11 cellular contexts compared by ENCODE assay signal in genomic region chr6:3753228-3753795, GRCh38. TPM values are rescaled to one million over a fixed set of nuclear protein-coding genes. Genes with fewer than 3 reads are reported as not detected.
A peak's percentile ranks its signal among the peaks of the same experiment; 100 is the strongest.
DNase-seq lines count a peak whose midpoint lies in the region; ATAC-seq and TF ChIP-seq lines count a peak whose summit lies in the region.
"Had no signal": no experiment of that assay in that cellular context is flagged by ENCODE, and none has a peak within 500 bp of the region (broad histone marks: within the 10 kb centered on the region; RNA-seq: fewer than 3 reads in every experiment).

No MANE protein-coding gene starts in this region.

- no peak overlapping the region for H3K27ac Mint-ChIP-seq in activated T-helper 1 cell treated with anti-CD3 and anti-CD28 coated beads, Interleukin-12 subunit alpha, Interleukin-12 subunit beta, Interleukin-2, Interleukin-4 antibody, amounts not matched to agents 30 ng/mL and 10 ng/mL and 1 ng/mL, durations not matched to agents 14 hours and 24 hours and 36 hours

- POLR2A ChIA-PET in SK-N-SH (lab: Yijun Ruan, JAX): no interaction called here

- H3K9ac ChIP-seq in SK-N-SH (no peak overlapping the region), liver (ENCODE audit: low read depth in 1 of 2, low read length in 2 of 2) (peak overlapping the region in 1 of 2 donors; percentile 51)

- H3K36me3 Mint-ChIP-seq in activated T-helper 1 cell treated with anti-CD3 and anti-CD28 coated beads, Interleukin-12 subunit alpha, Interleukin-12 subunit beta, Interleukin-2, Interleukin-4 antibody, amounts not matched to agents 30 ng/mL and 10 ng/mL and 1 ng/mL, durations not matched to agents 14 hours and 24 hours and 36 hours (ENCODE audit: low read depth): no peaks in the 10 kb centered on the region

- peak overlapping the region; percentile 81 for H3K4me3 Mint-ChIP-seq in activated T-helper 1 cell treated with anti-CD3 and anti-CD28 coated beads, Interleukin-12 subunit alpha, Interleukin-12 subunit beta, Interleukin-2, Interleukin-4 antibody, amounts not matched to agents 30 ng/mL and 10 ng/mL and 1 ng/mL, durations not matched to agents 14 hours and 24 hours and 36 hours

- H4K20me1 ChIP-seq in SK-N-SH (ENCODE audit: insufficient read depth): peaks cover 18% of the 10 kb centered on the region

- H3K9me3 Mint-ChIP-seq in activated T-helper 1 cell treated with anti-CD3 and anti-CD28 coated beads, Interleukin-12 subunit alpha, Interleukin-12 subunit beta, Interleukin-2, Interleukin-4 antibody, amounts not matched to agents 30 ng/mL and 10 ng/mL and 1 ng/mL, durations not matched to agents 14 hours and 24 hours and 36 hours: no peaks in the 10 kb centered on the region

- ATAC-seq in SK-N-SH treated with all-trans-retinoic acid at 6 μM for 48 hours: no peak
- ATAC-seq: body of pancreas had no signal

- peaks cover 42% of the 10 kb centered on the region for H3K79me2 ChIP-seq in SK-N-SH (ENCODE audit: insufficient read depth)

- H3K9me3 ChIP-seq in SK-N-SH: no peaks in the 10 kb centered on the region
- H3K9me3 ChIP-seq in liver (ENCODE audit: control insufficient read depth in 4 of 4, low read length in 3 of 4): no peaks in the 10 kb centered on the region
- H3K9me3 ChIP-seq in stomach: no peaks in the 10 kb centered on the region
- H3K9me3 ChIP-seq: body of pancreas had no signal

- no peak for TF ChIP-seq RAD21 in SK-N-SH (IDR thresholded peaks at IDR 0.05; ENCODE audit: low read length)
- no peak for TF ChIP-seq RAD21 in liver (IDR thresholded peaks at IDR 0.05)

- no peak for TF ChIP-seq CTCF in SK-N-SH (IDR thresholded peaks at IDR 0.05)
- no peak for TF ChIP-seq CTCF in liver (IDR thresholded peaks at IDR 0.05; ENCODE audit: low read depth, low read length, missing input control)
- no peak for TF ChIP-seq CTCF in stomach (IDR thresholded peaks at IDR 0.05)

- H3K4me1 ChIP-seq in SK-N-SH (ENCODE audit: control insufficient read depth in 1 of 2, insufficient read depth in 2 of 2, low read depth in 1 of 2, low read length in 1 of 2) (peaks cover 12 to 13% of the 10 kb centered on the region in 2 experiments; a peak in 3 of 4 replicates), liver (ENCODE audit: control insufficient read depth in 4 of 4, insufficient read depth in 4 of 4, low read length in 3 of 4) (peaks cover 0 to 16% (median 10%) of the 10 kb centered on the region in 4 donors), stomach (peaks cover 16 to 39% (median 30%) of the 10 kb centered on the region in 4 donors)

- peak overlapping the region; percentile 99; the same call in 1 of the 2 replicates for H3K4me2 ChIP-seq in SK-N-SH

- no peak for TF ChIP-seq EP300 in SK-N-SH (IDR thresholded peaks at IDR 0.05; ENCODE audit: borderline replicate concordance in 1 of 2, low read depth in 1 of 2, low read length in 1 of 2)
- TF ChIP-seq EP300 in stomach (IDR thresholded peaks at IDR 0.05): no peak

- H2AFZ ChIP-seq in SK-N-SH (ENCODE audit: low read depth): no peak overlapping the region

- intact Hi-C loops in activated T-helper 1 cell treated with anti-CD3 and anti-CD28 coated beads, Interleukin-12 subunit alpha, Interleukin-12 subunit beta, Interleukin-2, Interleukin-4 antibody, amounts not matched to agents 30 ng/mL and 10 ng/mL and 1 ng/mL, durations not matched to agents 14 hours and 24 hours and 36 hours (cut with micrococcal nuclease): no loop called here
- intact Hi-C loops in stomach (cut with DNase I; ENCODE audit: low total_unique reads): no loop called here

- H3K4me1 Mint-ChIP-seq in activated T-helper 1 cell treated with anti-CD3 and anti-CD28 coated beads, Interleukin-12 subunit alpha, Interleukin-12 subunit beta, Interleukin-2, Interleukin-4 antibody, amounts not matched to agents 30 ng/mL and 10 ng/mL and 1 ng/mL, durations not matched to agents 14 hours and 24 hours and 36 hours (ENCODE audit: low read depth): peaks cover 6% of the 10 kb centered on the region

- DNase-seq in SK-N-SH: no peak
- no peak for DNase-seq in activated T-helper 1 cell treated with anti-CD3 and anti-CD28 coated beads, Interleukin-12 subunit alpha, Interleukin-12 subunit beta, Interleukin-2, Interleukin-4 antibody, amounts not matched to agents 30 ng/mL and 10 ng/mL and 1 ng/mL, durations not matched to agents 14 hours and 24 hours and 36 hours (ENCODE audit: low spot score)
- DNase-seq in stomach: no peak
- no peak for DNase-seq in NCI-H774 (lab: John Stamatoyannopoulos, UW)
- DNase-seq in OCI-M2 (lab: John Stamatoyannopoulos, UW; ENCODE audit: unreplicated experiment): no peak
- DNase-seq in kidney glomerular epithelial cell (lab: John Stamatoyannopoulos, UW): no peak
- DNase-seq: activated CD4-positive, alpha-beta T cell treated with anti-CD3 and anti-CD28 coated beads, Interleukin-2, amount 50 U/mL, for 4 hours; body of pancreas; NCI-H1436 treated with DMSO at 0.1 percent for 48 hours had no signal

- peaks cover 32% of the 10 kb centered on the region for H3F3A ChIP-seq in SK-N-SH (replicated peaks; ENCODE audit: insufficient read depth)

- H3K4me3 ChIP-seq in SK-N-SH (ENCODE audit: low read depth in 2 of 2, low read length in 1 of 2) (peak overlapping the region in 1 of 2 experiments; percentile 5; a peak in 1 of 4 replicates), liver (ENCODE audit: low read depth in 1 of 3, low read length in 3 of 3) (no peak overlapping the region), stomach (no peak overlapping the region)
- H3K4me3 ChIP-seq: body of pancreas had no signal

- H3K36me3 ChIP-seq in SK-N-SH (replicated peaks in 1 of 2; ENCODE audit: control insufficient read depth in 1 of 2, insufficient read depth in 2 of 2, low read length in 1 of 2) (no peaks in the 10 kb centered on the region), liver (ENCODE audit: control insufficient read depth in 4 of 4, insufficient read depth in 3 of 4, low read depth in 1 of 4, low read length in 3 of 4) (no peaks in the 10 kb centered on the region), stomach (no peaks in the 10 kb centered on the region)

- H3K27me3 Mint-ChIP-seq in activated T-helper 1 cell treated with anti-CD3 and anti-CD28 coated beads, Interleukin-12 subunit alpha, Interleukin-12 subunit beta, Interleukin-2, Interleukin-4 antibody, amounts not matched to agents 30 ng/mL and 10 ng/mL and 1 ng/mL, durations not matched to agents 14 hours and 24 hours and 36 hours (ENCODE audit: insufficient read depth): peaks cover 48% of the 10 kb centered on the region

- no peak for TF ChIP-seq POLR2A in stomach (IDR thresholded peaks at IDR 0.05)

- WGBS in SK-N-SH (ENCODE audit: low lambda C conversion rate): 97% methylated on average over 9 of the region's 9 CpGs
- WGBS in liver: 84% methylated on average over 9 of the region's 9 CpGs
- WGBS in stomach, 5 donors: 74 to 82% (median 79%) methylated on average over 9 of the region's 9 CpGs

- H3K27ac ChIP-seq in SK-N-SH (ENCODE audit: low read depth in 2 of 2, low read length in 1 of 2) (no peak overlapping the region), liver (ENCODE audit: low read depth in 1 of 2, low read length in 2 of 2) (peak overlapping the region; percentile 19 to 96), stomach (peak overlapping the region in 4 of 5 donors; percentile 94 to 99 (median 96))

- no peaks in the 10 kb centered on the region for H3K27me3 ChIP-seq in SK-N-SH (ENCODE audit: insufficient read depth)
- H3K27me3 ChIP-seq in liver (ENCODE audit: control insufficient read depth in 4 of 4, insufficient read depth in 4 of 4, low read length in 3 of 4): no peaks in the 10 kb centered on the region
- H3K27me3 ChIP-seq in stomach: peaks cover 0 to 22% (median 0%) of the 10 kb centered on the region in 3 donors
- H3K27me3 ChIP-seq: body of pancreas had no signal

- no peaks in the 10 kb centered on the region for H3K9me2 ChIP-seq in SK-N-SH

- CTCF ChIA-PET in SK-N-SH (lab: Yijun Ruan, JAX): interaction anchor here (1.6 kb wide), 1 partner anchor 96 kb away, joined by 3 read pairs; the partner anchor contains the start of gene FAM50B

TF ChIP-seq in SK-N-SH, 30 proteins besides CTCF, POLR2A, EP300 and RAD21 (continues in another document):
- no peak for TF ChIP-seq GABPA (IDR thresholded peaks at IDR 0.05; ENCODE audit: low read depth)
- TF ChIP-seq NFIC (IDR thresholded peaks at IDR 0.05; ENCODE audit: borderline replicate concordance): no peak

TF ChIP-seq in SK-N-SH treated with all-trans-retinoic acid at 6 μM for 48 hours, 23 proteins besides CTCF, POLR2A, EP300 and RAD21 (continues in another document):
- TF ChIP-seq ISL1 (CRISPR knock-in tag; IDR thresholded peaks at IDR 0.05) (no peak), BACH2 (CRISPR knock-in tag; IDR thresholded peaks at IDR 0.05; ENCODE audit: borderline replicate concordance) (no peak), TOX (CRISPR knock-in tag; IDR thresholded peaks at IDR 0.05; ENCODE audit: borderline replicate concordance) (no peak), ESRRG (CRISPR knock-in tag; IDR thresholded peaks at IDR 0.05) (no peak), SNAI2 (CRISPR knock-in tag; IDR thresholded peaks at IDR 0.05) (no peak), PPARA (CRISPR knock-in tag; IDR thresholded peaks at IDR 0.05; ENCODE audit: borderline replicate concordance) (no peak)

TF ChIP-seq in liver, 16 proteins besides CTCF, POLR2A, EP300 and RAD21:
- TF ChIP-seq NR2F2 (IDR thresholded peaks at IDR 0.05) (peak; percentile 78), SP1 (IDR thresholded peaks at IDR 0.05) (peak; percentile 18), JUND (IDR thresholded peaks at IDR 0.05) (no peak)
TF ChIP-seq in liver: peak in this region for 2.

RNA-seq across cellular contexts. Expression of gene PXDC1, which starts 1.8 kb away (rescaled TPM):
- 14.1 and 14.5 TPM in 2 replicates for polyA plus RNA-seq in SK-N-SH (2012; rRNA removed)
- polyA plus RNA-seq in SK-N-SH (2012; cell fraction: cytosol; rRNA removed): 17.3 and 19.2 TPM in 2 replicates
- 19.5 and 25.5 TPM in 2 replicates for polyA plus RNA-seq in SK-N-SH (2012; cell fraction: nucleus; rRNA removed)
- 0.12 and 0.57 TPM in 2 replicates for total RNA-seq in activated T-helper 1 cell treated with anti-CD3 and anti-CD28 coated beads, Interleukin-12 subunit alpha, Interleukin-12 subunit beta, Interleukin-2, Interleukin-4 antibody, amounts not matched to agents 30 ng/mL and 10 ng/mL and 1 ng/mL, durations not matched to agents 14 hours and 24 hours and 36 hours
- 10 to 100 TPM; 24.1 to 86.4 TPM for total RNA-seq in liver
- polyA plus RNA-seq in liver: 100 to 1,000 TPM in 1 of 2 donors, 10 to 100 TPM in 1; 68.8 to 106 TPM
- 10 to 100 TPM in 4 of 5 donors, 1 to 10 TPM in 1; 1.2 to 90.1 (median 74.1) TPM for total RNA-seq in stomach
- polyA plus RNA-seq in stomach: 10 to 100 TPM; 23.2 to 36.8 (median 29.0) TPM

Comparison
In these comparisons a context has a peak if more than half of its experiments do, and no peak if none do; other contexts are left out.
1. H3K27ac ChIP-seq: peak in liver (2 of 2) and stomach (4 of 5); none in SK-N-SH (0 of 2).